In the genomic region with DNA sequence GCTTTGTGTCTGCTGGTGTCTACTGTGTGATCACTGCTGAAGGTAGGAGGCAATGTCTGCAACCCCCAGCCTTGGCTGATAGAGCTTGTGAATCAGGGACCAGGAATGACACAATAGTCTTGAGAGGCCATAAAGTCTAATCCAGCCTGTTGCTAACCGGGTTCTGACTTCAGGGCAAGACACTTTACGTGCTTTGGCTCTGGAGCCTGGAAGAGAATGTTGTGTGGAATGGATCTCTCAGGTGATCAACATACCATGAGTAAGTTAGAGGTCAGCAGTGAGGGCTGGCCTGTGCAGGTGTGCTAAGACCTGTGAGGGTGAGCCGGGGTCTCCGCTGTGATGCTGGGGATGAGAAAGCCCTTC, we compare ENCODE assay signal across 1 cellular context.
TF ChIP-seq lines count a peak whose summit lies in the region.

No MANE protein-coding gene starts in this region.

TF ChIP-seq in HEK293, 187 proteins besides CTCF, POLR2A, EP300 and RAD21 (continued from another document):
- TF ChIP-seq, protein P1, sequence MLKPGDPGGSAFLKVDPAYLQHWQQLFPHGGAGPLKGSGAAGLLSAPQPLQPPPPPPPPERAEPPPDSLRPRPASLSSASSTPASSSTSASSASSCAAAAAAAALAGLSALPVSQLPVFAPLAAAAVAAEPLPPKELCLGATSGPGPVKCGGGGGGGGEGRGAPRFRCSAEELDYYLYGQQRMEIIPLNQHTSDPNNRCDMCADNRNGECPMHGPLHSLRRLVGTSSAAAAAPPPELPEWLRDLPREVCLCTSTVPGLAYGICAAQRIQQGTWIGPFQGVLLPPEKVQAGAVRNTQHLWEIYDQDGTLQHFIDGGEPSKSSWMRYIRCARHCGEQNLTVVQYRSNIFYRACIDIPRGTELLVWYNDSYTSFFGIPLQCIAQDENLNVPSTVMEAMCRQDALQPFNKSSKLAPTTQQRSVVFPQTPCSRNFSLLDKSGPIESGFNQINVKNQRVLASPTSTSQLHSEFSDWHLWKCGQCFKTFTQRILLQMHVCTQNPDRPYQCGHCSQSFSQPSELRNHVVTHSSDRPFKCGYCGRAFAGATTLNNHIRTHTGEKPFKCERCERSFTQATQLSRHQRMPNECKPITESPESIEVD (tag by site-specific recombination; IDR thresholded peaks at IDR 0.05), result no peak
- TF ChIP-seq, protein P2, sequence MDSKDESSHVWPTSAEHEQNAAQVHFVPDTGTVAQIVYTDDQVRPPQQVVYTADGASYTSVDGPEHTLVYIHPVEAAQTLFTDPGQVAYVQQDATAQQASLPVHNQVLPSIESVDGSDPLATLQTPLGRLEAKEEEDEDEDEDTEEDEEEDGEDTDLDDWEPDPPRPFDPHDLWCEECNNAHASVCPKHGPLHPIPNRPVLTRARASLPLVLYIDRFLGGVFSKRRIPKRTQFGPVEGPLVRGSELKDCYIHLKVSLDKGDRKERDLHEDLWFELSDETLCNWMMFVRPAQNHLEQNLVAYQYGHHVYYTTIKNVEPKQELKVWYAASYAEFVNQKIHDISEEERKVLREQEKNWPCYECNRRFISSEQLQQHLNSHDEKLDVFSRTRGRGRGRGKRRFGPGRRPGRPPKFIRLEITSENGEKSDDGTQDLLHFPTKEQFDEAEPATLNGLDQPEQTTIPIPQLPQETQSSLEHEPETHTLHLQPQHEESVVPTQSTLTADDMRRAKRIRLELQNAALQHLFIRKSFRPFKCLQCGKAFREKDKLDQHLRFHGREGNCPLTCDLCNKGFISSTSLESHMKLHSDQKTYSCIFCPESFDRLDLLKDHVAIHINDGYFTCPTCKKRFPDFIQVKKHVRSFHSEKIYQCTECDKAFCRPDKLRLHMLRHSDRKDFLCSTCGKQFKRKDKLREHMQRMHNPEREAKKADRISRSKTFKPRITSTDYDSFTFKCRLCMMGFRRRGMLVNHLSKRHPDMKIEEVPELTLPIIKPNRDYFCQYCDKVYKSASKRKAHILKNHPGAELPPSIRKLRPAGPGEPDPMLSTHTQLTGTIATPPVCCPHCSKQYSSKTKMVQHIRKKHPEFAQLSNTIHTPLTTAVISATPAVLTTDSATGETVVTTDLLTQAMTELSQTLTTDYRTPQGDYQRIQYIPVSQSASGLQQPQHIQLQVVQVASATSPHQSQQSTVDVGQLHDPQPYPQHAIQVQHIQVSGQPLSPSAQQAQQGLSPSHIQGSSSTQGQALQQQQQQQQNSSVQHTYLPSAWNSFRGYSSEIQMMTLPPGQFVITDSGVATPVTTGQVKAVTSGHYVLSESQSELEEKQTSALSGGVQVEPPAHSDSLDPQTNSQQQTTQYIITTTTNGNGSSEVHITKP (tag by site-specific recombination; IDR thresholded peaks at IDR 0.05), result no peak
- peak; percentile 30; the same call in 1 of the 2 replicates for TF ChIP-seq GLIS2 (tag by site-specific recombination; IDR thresholded peaks at IDR 0.05)
- no peak for TF ChIP-seq GLI2 (tag by site-specific recombination; IDR thresholded peaks at IDR 0.05; ENCODE audit: borderline replicate concordance, low read depth)
- peak; percentile 80 for TF ChIP-seq GLIS1 (tag by site-specific recombination; IDR thresholded peaks at IDR 0.05)
- TF ChIP-seq ZSCAN30 (tag by site-specific recombination; IDR thresholded peaks at IDR 0.05), result peak; percentile 68; the same call in 1 of the 2 replicates
- TF ChIP-seq SCRT2 (tag by site-specific recombination; IDR thresholded peaks at IDR 0.05), result peak; percentile 99
- no peak for TF ChIP-seq ZNF423 (tag by site-specific recombination; IDR thresholded peaks at IDR 0.05)
- no peak for TF ChIP-seq FEZF1 (tag by site-specific recombination; IDR thresholded peaks at IDR 0.05)
- TF ChIP-seq SP7 (tag by site-specific recombination; IDR thresholded peaks at IDR 0.05), result no peak
- 0 out of 2 replicates have a peak, but pooled peaks have one; percentile 23 for TF ChIP-seq ZNF629 (tag by site-specific recombination; IDR thresholded peaks at IDR 0.05)
- no peak for TF ChIP-seq ZNF785 (tag by site-specific recombination; IDR thresholded peaks at IDR 0.05)
- TF ChIP-seq ZNF664 (tag by site-specific recombination; IDR thresholded peaks at IDR 0.05), result no peak
- TF ChIP-seq ZNF112 (tag by site-specific recombination; IDR thresholded peaks at IDR 0.05), result no peak
